ENCODE assay signal across 1 cellular context in the genomic region with DNA sequence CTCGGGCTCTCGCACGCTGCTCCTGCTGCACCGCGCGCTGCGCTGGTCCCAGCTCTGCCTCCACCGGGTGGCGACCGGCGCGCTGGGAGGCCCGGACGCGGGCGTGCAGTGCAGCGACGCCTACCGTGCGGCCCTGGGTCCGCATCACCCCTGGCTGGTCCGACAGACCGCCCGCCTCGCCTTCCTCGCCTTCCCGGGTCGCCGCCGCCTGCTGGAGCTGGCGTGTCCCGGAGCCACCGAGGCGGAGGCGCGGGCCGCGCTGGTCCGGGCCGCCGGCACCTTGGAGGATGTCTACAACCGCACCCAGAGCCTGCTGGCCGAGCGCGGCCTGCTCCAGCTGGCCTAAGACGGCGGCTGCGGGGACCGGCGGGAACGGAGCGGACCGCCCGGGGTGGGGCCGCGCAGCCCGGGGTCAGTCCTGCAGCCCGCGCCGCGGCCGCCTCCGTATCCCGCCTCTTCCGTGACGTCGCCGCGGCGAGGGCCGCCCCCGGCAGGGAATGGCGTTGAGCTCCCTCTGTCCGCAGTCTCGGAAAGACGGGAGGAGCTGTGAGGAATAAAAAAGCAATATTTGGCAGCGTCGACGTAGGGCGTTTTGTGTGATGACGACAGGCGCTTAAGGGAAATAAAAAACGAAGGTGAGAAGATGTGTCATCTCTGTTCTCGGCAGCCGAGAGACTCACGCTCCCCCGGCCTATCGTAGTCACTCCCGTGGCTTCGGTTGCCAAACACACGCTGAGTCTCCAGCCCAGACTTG.
TF ChIP-seq lines count a peak whose summit lies in the region.

No MANE protein-coding gene starts in this region.

TF ChIP-seq in HEK293, 187 proteins besides CTCF, POLR2A, EP300 and RAD21 (continued from another document and continues in another):
- TF ChIP-seq, protein P1, sequence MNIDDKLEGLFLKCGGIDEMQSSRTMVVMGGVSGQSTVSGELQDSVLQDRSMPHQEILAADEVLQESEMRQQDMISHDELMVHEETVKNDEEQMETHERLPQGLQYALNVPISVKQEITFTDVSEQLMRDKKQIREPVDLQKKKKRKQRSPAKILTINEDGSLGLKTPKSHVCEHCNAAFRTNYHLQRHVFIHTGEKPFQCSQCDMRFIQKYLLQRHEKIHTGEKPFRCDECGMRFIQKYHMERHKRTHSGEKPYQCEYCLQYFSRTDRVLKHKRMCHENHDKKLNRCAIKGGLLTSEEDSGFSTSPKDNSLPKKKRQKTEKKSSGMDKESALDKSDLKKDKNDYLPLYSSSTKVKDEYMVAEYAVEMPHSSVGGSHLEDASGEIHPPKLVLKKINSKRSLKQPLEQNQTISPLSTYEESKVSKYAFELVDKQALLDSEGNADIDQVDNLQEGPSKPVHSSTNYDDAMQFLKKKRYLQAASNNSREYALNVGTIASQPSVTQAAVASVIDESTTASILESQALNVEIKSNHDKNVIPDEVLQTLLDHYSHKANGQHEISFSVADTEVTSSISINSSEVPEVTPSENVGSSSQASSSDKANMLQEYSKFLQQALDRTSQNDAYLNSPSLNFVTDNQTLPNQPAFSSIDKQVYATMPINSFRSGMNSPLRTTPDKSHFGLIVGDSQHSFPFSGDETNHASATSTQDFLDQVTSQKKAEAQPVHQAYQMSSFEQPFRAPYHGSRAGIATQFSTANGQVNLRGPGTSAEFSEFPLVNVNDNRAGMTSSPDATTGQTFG (tag by site-specific recombination; IDR thresholded peaks at IDR 0.05; ENCODE audit: borderline replicate concordance): 0 out of 2 replicates have a peak, but pooled peaks have one; percentile 47
- TF ChIP-seq ZNF211 (tag by site-specific recombination; IDR thresholded peaks at IDR 0.05; ENCODE audit: low read depth): no peak
- TF ChIP-seq, protein P2, sequence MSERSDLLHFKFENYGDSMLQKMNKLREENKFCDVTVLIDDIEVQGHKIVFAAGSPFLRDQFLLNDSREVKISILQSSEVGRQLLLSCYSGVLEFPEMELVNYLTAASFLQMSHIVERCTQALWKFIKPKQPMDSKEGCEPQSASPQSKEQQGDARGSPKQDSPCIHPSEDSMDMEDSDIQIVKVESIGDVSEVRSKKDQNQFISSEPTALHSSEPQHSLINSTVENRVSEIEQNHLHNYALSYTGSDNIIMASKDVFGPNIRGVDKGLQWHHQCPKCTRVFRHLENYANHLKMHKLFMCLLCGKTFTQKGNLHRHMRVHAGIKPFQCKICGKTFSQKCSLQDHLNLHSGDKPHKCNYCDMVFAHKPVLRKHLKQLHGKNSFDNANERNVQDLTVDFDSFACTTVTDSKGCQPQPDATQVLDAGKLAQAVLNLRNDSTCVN (tag by site-specific recombination; optimal IDR thresholded peaks at IDR 0.05): peak; percentile 87
- TF ChIP-seq ZBTB7A (tag by site-specific recombination; IDR thresholded peaks at IDR 0.05; ENCODE audit: low read depth): no peak
- TF ChIP-seq, protein P3, sequence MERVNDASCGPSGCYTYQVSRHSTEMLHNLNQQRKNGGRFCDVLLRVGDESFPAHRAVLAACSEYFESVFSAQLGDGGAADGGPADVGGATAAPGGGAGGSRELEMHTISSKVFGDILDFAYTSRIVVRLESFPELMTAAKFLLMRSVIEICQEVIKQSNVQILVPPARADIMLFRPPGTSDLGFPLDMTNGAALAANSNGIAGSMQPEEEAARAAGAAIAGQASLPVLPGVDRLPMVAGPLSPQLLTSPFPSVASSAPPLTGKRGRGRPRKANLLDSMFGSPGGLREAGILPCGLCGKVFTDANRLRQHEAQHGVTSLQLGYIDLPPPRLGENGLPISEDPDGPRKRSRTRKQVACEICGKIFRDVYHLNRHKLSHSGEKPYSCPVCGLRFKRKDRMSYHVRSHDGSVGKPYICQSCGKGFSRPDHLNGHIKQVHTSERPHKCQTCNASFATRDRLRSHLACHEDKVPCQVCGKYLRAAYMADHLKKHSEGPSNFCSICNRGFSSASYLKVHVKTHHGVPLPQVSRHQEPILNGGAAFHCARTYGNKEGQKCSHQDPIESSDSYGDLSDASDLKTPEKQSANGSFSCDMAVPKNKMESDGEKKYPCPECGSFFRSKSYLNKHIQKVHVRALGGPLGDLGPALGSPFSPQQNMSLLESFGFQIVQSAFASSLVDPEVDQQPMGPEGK (tag by site-specific recombination; IDR thresholded peaks at IDR 0.05): peak; percentile 45; the same call in 1 of the 2 replicates
- TF ChIP-seq SP7 (tag by site-specific recombination; IDR thresholded peaks at IDR 0.05): 0 out of 2 replicates have a peak, but pooled peaks have one; percentile 3
- TF ChIP-seq ZBTB8A (tag by site-specific recombination; IDR thresholded peaks at IDR 0.05): peak; percentile 88
- TF ChIP-seq HOXD13 (CRISPR knock-in tag; IDR thresholded peaks at IDR 0.05; ENCODE audit: borderline replicate concordance): no peak
- TF ChIP-seq, protein P4, sequence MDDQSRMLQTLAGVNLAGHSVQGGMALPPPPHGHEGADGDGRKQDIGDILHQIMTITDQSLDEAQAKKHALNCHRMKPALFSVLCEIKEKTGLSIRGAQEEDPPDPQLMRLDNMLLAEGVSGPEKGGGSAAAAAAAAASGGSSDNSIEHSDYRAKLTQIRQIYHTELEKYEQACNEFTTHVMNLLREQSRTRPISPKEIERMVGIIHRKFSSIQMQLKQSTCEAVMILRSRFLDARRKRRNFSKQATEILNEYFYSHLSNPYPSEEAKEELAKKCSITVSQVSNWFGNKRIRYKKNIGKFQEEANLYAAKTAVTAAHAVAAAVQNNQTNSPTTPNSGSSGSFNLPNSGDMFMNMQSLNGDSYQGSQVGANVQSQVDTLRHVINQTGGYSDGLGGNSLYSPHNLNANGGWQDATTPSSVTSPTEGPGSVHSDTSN (CRISPR knock-in tag; IDR thresholded peaks at IDR 0.05): peak; percentile 90
- TF ChIP-seq ZNF610 (tag by site-specific recombination; IDR thresholded peaks at IDR 0.05; ENCODE audit: borderline replicate concordance): 0 out of 2 replicates have a peak, but pooled peaks have one; percentile 42
- TF ChIP-seq ZFHX2 (tag by site-specific recombination; conservative IDR thresholded peaks at IDR 0.05): peak; percentile 42
- peak; percentile 48; the same call in 1 of the 2 replicates for TF ChIP-seq ZNF501 (tag by site-specific recombination; IDR thresholded peaks at IDR 0.05)
- no peak for TF ChIP-seq TRIM28 (IDR thresholded peaks at IDR 0.05; ENCODE audit: borderline replicate concordance, low read length)
- TF ChIP-seq ZBTB21 (tag by site-specific recombination; IDR thresholded peaks at IDR 0.05): peak; percentile 95
- TF ChIP-seq, protein P5, sequence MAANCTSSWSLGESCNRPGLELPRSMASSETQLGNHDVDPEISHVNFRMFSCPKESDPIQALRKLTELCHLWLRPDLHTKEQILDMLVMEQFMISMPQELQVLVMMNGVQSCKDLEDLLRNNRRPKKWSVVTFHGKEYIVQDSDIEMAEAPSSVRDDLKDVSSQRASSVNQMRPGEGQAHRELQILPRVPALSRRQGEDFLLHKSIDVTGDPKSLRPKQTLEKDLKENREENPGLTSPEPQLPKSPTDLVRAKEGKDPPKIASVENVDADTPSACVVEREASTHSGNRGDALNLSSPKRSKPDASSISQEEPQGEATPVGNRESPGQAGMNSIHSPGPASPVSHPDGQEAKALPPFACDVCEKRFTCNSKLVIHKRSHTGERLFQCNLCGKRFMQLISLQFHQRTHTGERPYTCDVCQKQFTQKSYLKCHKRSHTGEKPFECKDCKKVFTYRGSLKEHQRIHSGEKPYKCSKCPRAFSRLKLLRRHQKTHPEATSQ (tag by site-specific recombination; IDR thresholded peaks at IDR 0.05): no peak; the same call in 1 of the 2 replicates
- TF ChIP-seq, protein P6, sequence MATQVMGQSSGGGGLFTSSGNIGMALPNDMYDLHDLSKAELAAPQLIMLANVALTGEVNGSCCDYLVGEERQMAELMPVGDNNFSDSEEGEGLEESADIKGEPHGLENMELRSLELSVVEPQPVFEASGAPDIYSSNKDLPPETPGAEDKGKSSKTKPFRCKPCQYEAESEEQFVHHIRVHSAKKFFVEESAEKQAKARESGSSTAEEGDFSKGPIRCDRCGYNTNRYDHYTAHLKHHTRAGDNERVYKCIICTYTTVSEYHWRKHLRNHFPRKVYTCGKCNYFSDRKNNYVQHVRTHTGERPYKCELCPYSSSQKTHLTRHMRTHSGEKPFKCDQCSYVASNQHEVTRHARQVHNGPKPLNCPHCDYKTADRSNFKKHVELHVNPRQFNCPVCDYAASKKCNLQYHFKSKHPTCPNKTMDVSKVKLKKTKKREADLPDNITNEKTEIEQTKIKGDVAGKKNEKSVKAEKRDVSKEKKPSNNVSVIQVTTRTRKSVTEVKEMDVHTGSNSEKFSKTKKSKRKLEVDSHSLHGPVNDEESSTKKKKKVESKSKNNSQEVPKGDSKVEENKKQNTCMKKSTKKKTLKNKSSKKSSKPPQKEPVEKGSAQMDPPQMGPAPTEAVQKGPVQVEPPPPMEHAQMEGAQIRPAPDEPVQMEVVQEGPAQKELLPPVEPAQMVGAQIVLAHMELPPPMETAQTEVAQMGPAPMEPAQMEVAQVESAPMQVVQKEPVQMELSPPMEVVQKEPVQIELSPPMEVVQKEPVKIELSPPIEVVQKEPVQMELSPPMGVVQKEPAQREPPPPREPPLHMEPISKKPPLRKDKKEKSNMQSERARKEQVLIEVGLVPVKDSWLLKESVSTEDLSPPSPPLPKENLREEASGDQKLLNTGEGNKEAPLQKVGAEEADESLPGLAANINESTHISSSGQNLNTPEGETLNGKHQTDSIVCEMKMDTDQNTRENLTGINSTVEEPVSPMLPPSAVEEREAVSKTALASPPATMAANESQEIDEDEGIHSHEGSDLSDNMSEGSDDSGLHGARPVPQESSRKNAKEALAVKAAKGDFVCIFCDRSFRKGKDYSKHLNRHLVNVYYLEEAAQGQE (tag by site-specific recombination; IDR thresholded peaks at IDR 0.05): no peak
- TF ChIP-seq ZNF391 (tag by site-specific recombination; IDR thresholded peaks at IDR 0.05; ENCODE audit: borderline replicate concordance, low read depth): 0 out of 2 replicates have a peak, but pooled peaks have one; percentile 27
- TF ChIP-seq ZIC2 (tag by site-specific recombination; IDR thresholded peaks at IDR 0.05): peak; percentile 72
- TF ChIP-seq, protein P7, sequence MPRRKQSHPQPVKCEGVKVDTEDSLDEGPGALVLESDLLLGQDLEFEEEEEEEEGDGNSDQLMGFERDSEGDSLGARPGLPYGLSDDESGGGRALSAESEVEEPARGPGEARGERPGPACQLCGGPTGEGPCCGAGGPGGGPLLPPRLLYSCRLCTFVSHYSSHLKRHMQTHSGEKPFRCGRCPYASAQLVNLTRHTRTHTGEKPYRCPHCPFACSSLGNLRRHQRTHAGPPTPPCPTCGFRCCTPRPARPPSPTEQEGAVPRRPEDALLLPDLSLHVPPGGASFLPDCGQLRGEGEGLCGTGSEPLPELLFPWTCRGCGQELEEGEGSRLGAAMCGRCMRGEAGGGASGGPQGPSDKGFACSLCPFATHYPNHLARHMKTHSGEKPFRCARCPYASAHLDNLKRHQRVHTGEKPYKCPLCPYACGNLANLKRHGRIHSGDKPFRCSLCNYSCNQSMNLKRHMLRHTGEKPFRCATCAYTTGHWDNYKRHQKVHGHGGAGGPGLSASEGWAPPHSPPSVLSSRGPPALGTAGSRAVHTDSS (tag by site-specific recombination; IDR thresholded peaks at IDR 0.05): peak; percentile 34; the same call in 1 of the 2 replicates
- peak; percentile 79 for TF ChIP-seq ZEB2 (tag by site-specific recombination; IDR thresholded peaks at IDR 0.05)
- no peak for TF ChIP-seq ZNF701 (tag by site-specific recombination; IDR thresholded peaks at IDR 0.05)
- TF ChIP-seq, protein P8, sequence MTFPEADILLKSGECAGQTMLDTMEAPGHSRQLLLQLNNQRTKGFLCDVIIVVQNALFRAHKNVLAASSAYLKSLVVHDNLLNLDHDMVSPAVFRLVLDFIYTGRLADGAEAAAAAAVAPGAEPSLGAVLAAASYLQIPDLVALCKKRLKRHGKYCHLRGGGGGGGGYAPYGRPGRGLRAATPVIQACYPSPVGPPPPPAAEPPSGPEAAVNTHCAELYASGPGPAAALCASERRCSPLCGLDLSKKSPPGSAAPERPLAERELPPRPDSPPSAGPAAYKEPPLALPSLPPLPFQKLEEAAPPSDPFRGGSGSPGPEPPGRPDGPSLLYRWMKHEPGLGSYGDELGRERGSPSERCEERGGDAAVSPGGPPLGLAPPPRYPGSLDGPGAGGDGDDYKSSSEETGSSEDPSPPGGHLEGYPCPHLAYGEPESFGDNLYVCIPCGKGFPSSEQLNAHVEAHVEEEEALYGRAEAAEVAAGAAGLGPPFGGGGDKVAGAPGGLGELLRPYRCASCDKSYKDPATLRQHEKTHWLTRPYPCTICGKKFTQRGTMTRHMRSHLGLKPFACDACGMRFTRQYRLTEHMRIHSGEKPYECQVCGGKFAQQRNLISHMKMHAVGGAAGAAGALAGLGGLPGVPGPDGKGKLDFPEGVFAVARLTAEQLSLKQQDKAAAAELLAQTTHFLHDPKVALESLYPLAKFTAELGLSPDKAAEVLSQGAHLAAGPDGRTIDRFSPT (tag by site-specific recombination; IDR thresholded peaks at IDR 0.05): no peak
- TF ChIP-seq, protein P9, sequence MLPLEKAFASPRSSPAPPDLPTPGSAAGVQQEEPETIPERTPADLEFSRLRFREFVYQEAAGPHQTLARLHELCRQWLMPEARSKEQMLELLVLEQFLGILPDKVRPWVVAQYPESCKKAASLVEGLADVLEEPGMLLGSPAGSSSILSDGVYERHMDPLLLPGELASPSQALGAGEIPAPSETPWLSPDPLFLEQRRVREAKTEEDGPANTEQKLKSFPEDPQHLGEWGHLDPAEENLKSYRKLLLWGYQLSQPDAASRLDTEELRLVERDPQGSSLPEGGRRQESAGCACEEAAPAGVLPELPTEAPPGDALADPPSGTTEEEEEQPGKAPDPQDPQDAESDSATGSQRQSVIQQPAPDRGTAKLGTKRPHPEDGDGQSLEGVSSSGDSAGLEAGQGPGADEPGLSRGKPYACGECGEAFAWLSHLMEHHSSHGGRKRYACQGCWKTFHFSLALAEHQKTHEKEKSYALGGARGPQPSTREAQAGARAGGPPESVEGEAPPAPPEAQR (tag by site-specific recombination; IDR thresholded peaks at IDR 0.05): 0 out of 2 replicates have a peak, but pooled peaks have one; percentile 12
- TF ChIP-seq, protein P10, sequence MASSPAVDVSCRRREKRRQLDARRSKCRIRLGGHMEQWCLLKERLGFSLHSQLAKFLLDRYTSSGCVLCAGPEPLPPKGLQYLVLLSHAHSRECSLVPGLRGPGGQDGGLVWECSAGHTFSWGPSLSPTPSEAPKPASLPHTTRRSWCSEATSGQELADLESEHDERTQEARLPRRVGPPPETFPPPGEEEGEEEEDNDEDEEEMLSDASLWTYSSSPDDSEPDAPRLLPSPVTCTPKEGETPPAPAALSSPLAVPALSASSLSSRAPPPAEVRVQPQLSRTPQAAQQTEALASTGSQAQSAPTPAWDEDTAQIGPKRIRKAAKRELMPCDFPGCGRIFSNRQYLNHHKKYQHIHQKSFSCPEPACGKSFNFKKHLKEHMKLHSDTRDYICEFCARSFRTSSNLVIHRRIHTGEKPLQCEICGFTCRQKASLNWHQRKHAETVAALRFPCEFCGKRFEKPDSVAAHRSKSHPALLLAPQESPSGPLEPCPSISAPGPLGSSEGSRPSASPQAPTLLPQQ (tag by site-specific recombination; IDR thresholded peaks at IDR 0.05): peak; percentile 72; the same call in 1 of the 2 replicates
- TF ChIP-seq ZNF48 (tag by site-specific recombination; IDR thresholded peaks at IDR 0.05): no peak
- TF ChIP-seq ZNF223 (tag by site-specific recombination; IDR thresholded peaks at IDR 0.05): no peak
- peak; percentile 62; the same call in 1 of the 2 replicates for TF ChIP-seq KLF8 (tag by site-specific recombination; IDR thresholded peaks at IDR 0.05)
- no peak for TF ChIP-seq ZNF473 (tag by site-specific recombination; IDR thresholded peaks at IDR 0.05)
- no peak for TF ChIP-seq ZNF555 (tag by site-specific recombination; conservative IDR thresholded peaks at IDR 0.05)
- TF ChIP-seq GLIS2 (tag by site-specific recombination; IDR thresholded peaks at IDR 0.05): 0 out of 2 replicates have a peak, but pooled peaks have one; percentile 77
- no peak; the same call in 1 of the 2 replicates for TF ChIP-seq ZXDB (tag by site-specific recombination; IDR thresholded peaks at IDR 0.05)
